ENCODE assay signal across 39 cellular contexts in the genomic region with DNA sequence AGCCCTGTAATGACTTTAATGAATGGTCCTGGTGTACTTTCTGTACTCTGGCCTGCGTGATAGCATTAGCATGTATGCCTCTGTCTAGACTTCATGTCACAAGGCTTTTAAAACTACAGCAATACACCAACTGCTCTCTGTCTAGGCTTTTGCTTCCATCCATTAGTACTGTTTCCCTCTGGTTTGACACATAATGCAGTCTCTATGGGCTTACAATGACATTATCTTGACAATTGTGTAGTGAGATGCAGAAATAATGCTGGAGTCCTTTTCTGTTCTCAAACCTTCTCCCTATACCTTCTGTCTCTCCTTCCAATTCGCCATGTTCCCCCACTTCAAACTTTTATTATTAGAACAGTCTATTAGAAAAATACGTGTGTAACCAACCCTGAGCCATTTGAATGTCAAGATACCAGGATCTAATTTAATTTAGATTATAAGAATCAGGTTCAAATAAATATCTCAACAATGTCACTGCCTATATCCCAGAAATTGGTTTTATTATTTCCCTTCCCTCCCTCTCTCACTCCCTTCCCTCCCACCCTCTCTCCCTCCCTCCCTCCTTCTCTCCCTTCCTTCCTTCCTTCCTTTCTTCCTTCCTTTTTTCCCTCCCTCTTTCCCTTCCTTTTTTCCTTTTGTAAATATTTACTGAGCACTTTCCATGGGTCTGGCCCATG. TPM values are rescaled to one million over a fixed set of nuclear protein-coding genes. Genes with fewer than 3 reads are reported as not detected.
"Had no signal": no experiment of that assay in that cellular context is flagged by ENCODE, and none has a peak within 500 bp of the region (broad histone marks: within the 10 kb centered on the region; RNA-seq: fewer than 3 reads in every experiment).

No MANE protein-coding gene starts in this region.

- H3K36me3 ChIP-seq: adrenal gland, ascending aorta, brain microvascular endothelial cell, breast epithelium, cardiac muscle cell had no signal

- ATAC-seq: activated naive CD4-positive, alpha-beta T cell treated with anti-CD3 and anti-CD28 coated beads, Interleukin-2, amount 50 U/mL, for 72 hours; activated naive CD8-positive, alpha-beta T cell treated with anti-CD3 and anti-CD28 coated beads, Interleukin-2, amount 50 U/mL, for 24 hours; activated T-cell treated with anti-CD3 and anti-CD28 coated beads, Interleukin-2, amount 50 U/mL, for 72 hours; activated T-helper 17 cell treated with anti-CD3 and anti-CD28 coated beads, Interleukin-2, amount 50 U/mL, for 72 hours; body of pancreas had no signal

- FAIRE-seq: astrocyte, bronchial epithelial cell had no signal

- H3K27ac ChIP-seq: adrenal gland, ascending aorta, body of pancreas, brain microvascular endothelial cell, breast epithelium, cardiac muscle cell had no signal

- H3K4me1 ChIP-seq: adrenal gland, ascending aorta, body of pancreas, breast epithelium had no signal

- H3K27me3 ChIP-seq: adrenal gland, ascending aorta, body of pancreas, brain microvascular endothelial cell, breast epithelium, cardiac muscle cell had no signal

- H3K4me3 ChIP-seq: adrenal gland, ascending aorta, body of pancreas, breast epithelium, cardiac muscle cell had no signal

- DNase-seq: activated effector memory CD4-positive, alpha-beta T cell treated with anti-CD3 and anti-CD28 coated beads, Interleukin-2, amount 50 U/mL, for 16 hours; activated effector memory CD4-positive, alpha-beta T cell treated with Interleukin-2 at 50 U/mL for 16 hours; activated gamma-delta T cell; activated gamma-delta T cell treated with Interleukin-2 at 50 U/mL for 16 hours; activated naive CD4-positive, alpha-beta T cell; activated naive CD4-positive, alpha-beta T cell treated with anti-CD3 and anti-CD28 coated beads for 36 hours; activated naive CD4-positive, alpha-beta T cell treated with anti-CD3 and anti-CD28 coated beads, Interleukin-2, amount 10 ng/mL, durations not matched to agents 7 days and 5 days; activated naive CD4-positive, alpha-beta T cell treated with anti-CD3 and anti-CD28 coated beads, Interleukin-2, amount 50 U/mL, for 16 hours; activated naive CD4-positive, alpha-beta T cell treated with Interleukin-2 at 50 U/mL for 16 hours; activated naive CD8-positive, alpha-beta T cell treated with anti-CD3 and anti-CD28 coated beads for 36 hours; activated naive CD8-positive, alpha-beta T cell treated with anti-CD3 and anti-CD28 coated beads, Interleukin-2, amount 10 ng/mL, durations not matched to agents 7 days and 5 days; activated naive CD8-positive, alpha-beta T cell treated with anti-CD3 and anti-CD28 coated beads, Interleukin-2, amount 50 U/mL, for 24 hours; activated T-cell treated with anti-CD3 and anti-CD28 coated beads, Interleukin-2, amount 50 U/mL, for 1 hour; activated T-cell treated with anti-CD3 and anti-CD28 coated beads, Interleukin-2, amount 50 U/mL, for 24 hours; activated T-cell treated with anti-CD3 and anti-CD28 coated beads, Interleukin-2, amount 50 U/mL, for 4 hours; activated T-cell treated with anti-CD3 and anti-CD28 coated beads, Interleukin-2, amount 50 U/mL, for 48 hours; activated T-cell treated with anti-CD3 and anti-CD28 coated beads, Interleukin-2, amount 50 U/mL, for 72 hours; adrenal gland; amniotic stem cell; amygdala; anterior cingulate cortex; aorta; body of pancreas; brain microvascular endothelial cell; caudate nucleus; central memory CD4-positive, alpha-beta T cell; cerebellar nuclear complex had no signal

- H3K9me3 ChIP-seq: adrenal gland, ascending aorta, body of pancreas, breast epithelium had no signal

RNA-seq across cellular contexts. Expression of gene C8A, which starts 8.9 kb away (rescaled TPM):
- total RNA-seq: activated naive CD4-positive, alpha-beta T cell treated with anti-CD3 and anti-CD28 coated beads for 36 hours; activated naive CD4-positive, alpha-beta T cell treated with anti-CD3 and anti-CD28 coated beads, Interleukin-2, amount 50 U/mL, for 72 hours; activated naive CD8-positive, alpha-beta T cell treated with anti-CD3 and anti-CD28 coated beads for 36 hours; activated naive CD8-positive, alpha-beta T cell treated with anti-CD3 and anti-CD28 coated beads, Interleukin-2, amount 10 ng/mL, durations not matched to agents 7 days and 5 days; activated T-cell treated with anti-CD3 and anti-CD28 coated beads, Interleukin-2, amount 50 U/mL, for 4 hours; activated T-cell treated with anti-CD3 and anti-CD28 coated beads, Interleukin-2, amount 50 U/mL, for 72 hours; activated T-helper 1 cell treated with anti-CD3 and anti-CD28 coated beads, Interleukin-12 subunit alpha, Interleukin-12 subunit beta, Interleukin-2, Interleukin-4 antibody, amounts not matched to agents 30 ng/mL and 10 ng/mL and 1 ng/mL, durations not matched to agents 14 hours and 24 hours and 36 hours; activated T-helper 17 cell treated with anti-CD3 and anti-CD28 coated beads, Interleukin-2, amount 50 U/mL, for 72 hours; activated T-helper 2 cell treated with anti-CD3 and anti-CD28 coated beads, Interferon-gamma antibody, Interleukin-2, Interleukin-4, amounts not matched to agents 10 μg/mL and 5 μg/mL and 100 μg/mL, durations not matched to agents 14 hours and 24 hours and 36 hours; aorta; astrocyte; body of pancreas; breast epithelium; bronchial epithelial cell; cardiac muscle cell; cardiac septum; cerebellum; chondrocyte had no signal
- polyA plus RNA-seq: aorta, cardiac muscle cell had no signal

RNA-seq across cellular contexts. Expression of gene FYB2, which starts 44.2 kb away (rescaled TPM):
- total RNA-seq: activated naive CD4-positive, alpha-beta T cell treated with anti-CD3 and anti-CD28 coated beads for 36 hours; activated naive CD4-positive, alpha-beta T cell treated with anti-CD3 and anti-CD28 coated beads, Interleukin-2, amount 50 U/mL, for 72 hours; activated naive CD8-positive, alpha-beta T cell treated with anti-CD3 and anti-CD28 coated beads for 36 hours; activated naive CD8-positive, alpha-beta T cell treated with anti-CD3 and anti-CD28 coated beads, Interleukin-2, amount 10 ng/mL, durations not matched to agents 7 days and 5 days; activated T-cell treated with anti-CD3 and anti-CD28 coated beads, Interleukin-2, amount 50 U/mL, for 4 hours; activated T-cell treated with anti-CD3 and anti-CD28 coated beads, Interleukin-2, amount 50 U/mL, for 72 hours; activated T-helper 1 cell treated with anti-CD3 and anti-CD28 coated beads, Interleukin-12 subunit alpha, Interleukin-12 subunit beta, Interleukin-2, Interleukin-4 antibody, amounts not matched to agents 30 ng/mL and 10 ng/mL and 1 ng/mL, durations not matched to agents 14 hours and 24 hours and 36 hours; activated T-helper 17 cell treated with anti-CD3 and anti-CD28 coated beads, Interleukin-2, amount 50 U/mL, for 72 hours; activated T-helper 2 cell treated with anti-CD3 and anti-CD28 coated beads, Interferon-gamma antibody, Interleukin-2, Interleukin-4, amounts not matched to agents 10 μg/mL and 5 μg/mL and 100 μg/mL, durations not matched to agents 14 hours and 24 hours and 36 hours; adrenal gland; aorta; ascending aorta; bronchial epithelial cell had no signal
- polyA plus RNA-seq: adrenal gland had no signal
